Comparison of ENCODE assay signal across 17 cellular contexts in the genomic region with DNA sequence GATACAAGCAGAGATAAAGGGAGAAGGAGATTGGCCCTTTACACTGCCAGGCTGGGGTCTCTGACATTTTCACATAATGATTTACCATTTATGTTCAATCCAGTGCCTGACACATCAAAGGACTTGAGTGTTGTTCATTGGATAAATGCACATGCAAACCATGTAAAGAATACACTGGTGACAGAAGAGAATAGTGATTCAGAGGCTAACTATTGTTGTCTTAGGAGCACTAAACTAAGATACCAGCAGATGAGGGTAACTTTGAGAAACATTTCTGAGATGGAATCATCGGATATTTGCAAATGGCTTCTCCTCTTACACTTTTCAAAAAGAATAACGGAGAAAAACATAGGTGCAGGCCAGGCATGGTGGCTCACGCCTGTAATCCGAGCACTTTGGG.
"Had no signal": no experiment of that assay in that cellular context is flagged by ENCODE, and none has a peak within 500 bp of the region (broad histone marks: within the 10 kb centered on the region; RNA-seq: fewer than 3 reads in every experiment).

No MANE protein-coding gene starts in this region.

- ATAC-seq: activated CD4-positive, CD25-positive, alpha-beta regulatory T cell treated with anti-CD3 and anti-CD28 coated beads, Interleukin-2, amount 50 U/mL, for 24 hours; left colon; stimulated activated memory B cell treated with anti-CD40 and anti-IgM and Interleukin-4, amounts not matched to agents 10 μg/mL and 1 μg/mL and 100 μg/mL, for 72 hours had no signal

- H3K27ac ChIP-seq: cardiac muscle cell, neural progenitor cell, parathyroid adenoma, tibial nerve had no signal

- H3K27me3 ChIP-seq: cardiac muscle cell, neural progenitor cell, tibial nerve had no signal

- H2AFZ ChIP-seq: neural progenitor cell, parathyroid adenoma had no signal

- DNase-seq: activated CD4-positive, alpha-beta T cell treated with anti-CD3 and anti-CD28 coated beads, Interleukin-2, amount 50 U/mL, for 48 hours; activated gamma-delta T cell treated with Interleukin-2 at 50 U/mL for 16 hours; activated naive CD8-positive, alpha-beta T cell treated with anti-CD3 and anti-CD28 coated beads for 36 hours; activated T-cell treated with anti-CD3 and anti-CD28 coated beads, Interleukin-2, amount 50 U/mL, for 48 hours; anterior cingulate cortex; hypothalamus; left colon; midbrain; T-helper 2 cell had no signal

- H3K9ac ChIP-seq: neural progenitor cell, parathyroid adenoma had no signal

- H3K79me2 ChIP-seq: parathyroid adenoma had no signal

- H3K9me3 ChIP-seq: tibial nerve had no signal

- H3K4me2 ChIP-seq: neural progenitor cell, smooth muscle cell had no signal

- H3K4me3 ChIP-seq: cardiac muscle cell, lung, neural progenitor cell, smooth muscle cell, tibial nerve had no signal

- H3K4me1 ChIP-seq: neural progenitor cell, parathyroid adenoma had no signal

- H3K36me3 ChIP-seq: cardiac muscle cell, neural progenitor cell, tibial nerve had no signal
